Comparison of ENCODE assay signal across 1 cellular context in the genomic region with DNA sequence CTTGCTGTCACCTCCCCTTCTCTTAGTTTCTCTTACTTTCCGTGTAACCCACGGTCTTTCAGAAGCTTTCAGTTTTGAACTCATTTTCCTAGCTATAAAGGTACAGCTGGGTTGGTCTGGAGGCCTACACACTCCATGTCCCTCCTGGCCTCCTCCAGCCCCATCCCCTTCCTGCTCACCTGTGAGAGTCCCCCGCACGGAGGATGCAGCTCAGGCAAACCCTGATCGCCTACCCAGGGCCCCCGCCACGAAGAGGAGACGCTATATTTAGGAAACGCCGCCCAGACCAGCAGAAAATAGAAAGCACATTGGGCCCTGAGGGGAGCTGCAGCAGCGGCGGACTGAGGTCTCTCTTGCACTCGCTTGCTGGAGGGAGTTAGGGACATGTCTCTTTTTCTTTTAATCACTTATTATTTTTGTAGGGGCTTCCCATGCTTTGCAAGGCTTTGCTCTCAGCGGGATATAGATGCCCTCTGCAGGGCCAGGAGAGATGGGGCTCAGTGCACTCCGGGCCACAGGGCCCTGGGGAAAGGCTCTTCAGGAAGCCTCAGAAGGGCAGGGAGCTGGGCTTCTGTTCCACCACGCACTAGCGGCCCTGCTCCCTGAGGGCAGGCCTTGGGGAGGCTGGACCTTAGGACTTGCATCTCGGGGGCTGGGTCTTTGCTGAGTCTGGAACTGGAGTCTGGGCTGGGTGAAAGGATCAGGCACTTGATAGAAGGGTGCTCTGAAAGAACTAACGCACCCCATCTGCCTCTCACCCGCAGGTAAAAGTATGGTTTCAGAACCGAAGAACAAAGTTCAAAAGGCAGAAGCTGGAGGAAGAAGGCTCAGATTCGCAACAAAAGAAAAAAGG.
TF ChIP-seq lines count a peak whose summit lies in the region.

No MANE protein-coding gene starts in this region.

TF ChIP-seq in GM12878, 131 proteins besides CTCF, POLR2A, EP300 and RAD21:
- TF ChIP-seq TAF1 (IDR thresholded peaks at IDR 0.05; ENCODE audit: borderline replicate concordance, low read depth, low read length) = no peak
- TF ChIP-seq EZH2 (IDR thresholded peaks at IDR 0.05; ENCODE audit: borderline replicate concordance, control insufficient read depth, low read depth, low read length) = 0 out of 2 replicates have a peak, but pooled peaks have one; percentile 14
- no peak for TF ChIP-seq BACH1 (IDR thresholded peaks at IDR 0.05; ENCODE audit: borderline replicate concordance)
- TF ChIP-seq, protein P1, sequence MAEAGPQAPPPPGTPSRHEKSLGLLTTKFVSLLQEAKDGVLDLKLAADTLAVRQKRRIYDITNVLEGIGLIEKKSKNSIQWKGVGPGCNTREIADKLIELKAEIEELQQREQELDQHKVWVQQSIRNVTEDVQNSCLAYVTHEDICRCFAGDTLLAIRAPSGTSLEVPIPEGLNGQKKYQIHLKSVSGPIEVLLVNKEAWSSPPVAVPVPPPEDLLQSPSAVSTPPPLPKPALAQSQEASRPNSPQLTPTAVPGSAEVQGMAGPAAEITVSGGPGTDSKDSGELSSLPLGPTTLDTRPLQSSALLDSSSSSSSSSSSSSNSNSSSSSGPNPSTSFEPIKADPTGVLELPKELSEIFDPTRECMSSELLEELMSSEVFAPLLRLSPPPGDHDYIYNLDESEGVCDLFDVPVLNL (IDR thresholded peaks at IDR 0.05; ENCODE audit: low read depth, low read length) = no peak
- TF ChIP-seq, protein P2, sequence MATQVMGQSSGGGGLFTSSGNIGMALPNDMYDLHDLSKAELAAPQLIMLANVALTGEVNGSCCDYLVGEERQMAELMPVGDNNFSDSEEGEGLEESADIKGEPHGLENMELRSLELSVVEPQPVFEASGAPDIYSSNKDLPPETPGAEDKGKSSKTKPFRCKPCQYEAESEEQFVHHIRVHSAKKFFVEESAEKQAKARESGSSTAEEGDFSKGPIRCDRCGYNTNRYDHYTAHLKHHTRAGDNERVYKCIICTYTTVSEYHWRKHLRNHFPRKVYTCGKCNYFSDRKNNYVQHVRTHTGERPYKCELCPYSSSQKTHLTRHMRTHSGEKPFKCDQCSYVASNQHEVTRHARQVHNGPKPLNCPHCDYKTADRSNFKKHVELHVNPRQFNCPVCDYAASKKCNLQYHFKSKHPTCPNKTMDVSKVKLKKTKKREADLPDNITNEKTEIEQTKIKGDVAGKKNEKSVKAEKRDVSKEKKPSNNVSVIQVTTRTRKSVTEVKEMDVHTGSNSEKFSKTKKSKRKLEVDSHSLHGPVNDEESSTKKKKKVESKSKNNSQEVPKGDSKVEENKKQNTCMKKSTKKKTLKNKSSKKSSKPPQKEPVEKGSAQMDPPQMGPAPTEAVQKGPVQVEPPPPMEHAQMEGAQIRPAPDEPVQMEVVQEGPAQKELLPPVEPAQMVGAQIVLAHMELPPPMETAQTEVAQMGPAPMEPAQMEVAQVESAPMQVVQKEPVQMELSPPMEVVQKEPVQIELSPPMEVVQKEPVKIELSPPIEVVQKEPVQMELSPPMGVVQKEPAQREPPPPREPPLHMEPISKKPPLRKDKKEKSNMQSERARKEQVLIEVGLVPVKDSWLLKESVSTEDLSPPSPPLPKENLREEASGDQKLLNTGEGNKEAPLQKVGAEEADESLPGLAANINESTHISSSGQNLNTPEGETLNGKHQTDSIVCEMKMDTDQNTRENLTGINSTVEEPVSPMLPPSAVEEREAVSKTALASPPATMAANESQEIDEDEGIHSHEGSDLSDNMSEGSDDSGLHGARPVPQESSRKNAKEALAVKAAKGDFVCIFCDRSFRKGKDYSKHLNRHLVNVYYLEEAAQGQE (IDR thresholded peaks at IDR 0.05; ENCODE audit: low read depth, low read length) = no peak
- no peak for TF ChIP-seq WRNIP1 (IDR thresholded peaks at IDR 0.05; ENCODE audit: borderline replicate concordance, low read depth, low read length)
- TF ChIP-seq TBL1XR1 (IDR thresholded peaks at IDR 0.05; ENCODE audit: low read depth, low read length) = no peak
TF ChIP-seq in GM12878: peak in this region for 1.
